Comparison of ENCODE assay signal across 12 cellular contexts in the genomic region with DNA sequence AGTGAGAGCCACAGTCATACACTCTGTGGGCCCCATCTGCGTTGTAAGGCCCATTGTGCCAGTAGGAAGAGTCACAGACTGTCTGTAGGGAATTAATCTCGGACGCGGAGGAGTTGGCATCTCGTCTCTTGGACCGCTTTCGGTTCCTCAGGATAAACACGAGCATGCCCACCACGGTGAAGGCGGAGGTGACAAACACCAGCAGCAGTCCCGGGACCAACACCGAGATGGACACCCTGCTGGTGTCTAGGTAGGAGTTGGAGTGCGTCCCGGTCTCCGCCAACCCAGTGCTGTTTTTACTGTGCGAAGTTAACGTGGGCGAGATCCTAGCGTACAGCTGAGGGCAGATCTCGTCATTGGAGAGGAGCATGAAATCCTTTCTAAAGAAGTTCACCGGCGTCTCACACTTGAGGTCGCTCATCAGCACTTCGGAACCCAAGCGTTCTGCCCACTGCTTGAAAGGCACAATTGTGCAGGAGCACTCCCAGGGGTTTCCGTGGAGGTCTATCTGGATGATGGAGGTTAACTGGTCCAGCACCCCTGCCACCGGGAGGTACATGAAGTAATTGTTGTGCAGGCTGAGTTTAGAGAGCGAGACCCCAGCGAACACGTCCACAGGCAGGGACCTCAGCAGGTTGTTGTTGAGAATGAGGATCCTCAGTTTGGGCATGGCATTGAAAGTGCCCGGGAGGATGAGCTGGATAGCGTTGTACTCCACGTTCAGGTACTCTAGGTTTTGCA. TPM values are rescaled to one million over a fixed set of nuclear protein-coding genes. Genes with fewer than 3 reads are reported as not detected.
A peak's percentile ranks its signal among the peaks of the same experiment; 100 is the strongest.
DNase-seq lines count a peak whose midpoint lies in the region; FAIRE-seq and TF ChIP-seq lines count a peak whose summit lies in the region.
"Had no signal": no experiment of that assay in that cellular context is flagged by ENCODE, and none has a peak within 500 bp of the region (broad histone marks: within the 10 kb centered on the region; RNA-seq: fewer than 3 reads in every experiment).

No MANE protein-coding gene starts in this region.

- peaks cover 8% of the 10 kb centered on the region for H3K36me3 Mint-ChIP-seq in astrocyte (ENCODE audit: low read depth, unreplicated experiment)

- H3K4me3 ChIP-seq in HEK293 (ENCODE audit: low read depth, low read length) (peak overlapping the region; percentile 14), astrocyte (ENCODE audit: insufficient read depth, low read depth, low read length) (peak overlapping the region; percentile 73), iPS-18c (ENCODE audit: insufficient read depth, low read depth, low read length) (peak overlapping the region; percentile 38), skeletal muscle satellite cell (ENCODE audit: low read length) (peak overlapping the region; percentile 59)
- H3K4me3 ChIP-seq: cardiac muscle cell had no signal

- H4K20me1 ChIP-seq in astrocyte (ENCODE audit: insufficient read depth, low read length) = no peaks in the 10 kb centered on the region

- TF ChIP-seq CTCF in HEK293 (tag by site-specific recombination; IDR thresholded peaks at IDR 0.05) = no peak
- TF ChIP-seq CTCF in astrocyte (IDR thresholded peaks at IDR 0.05; ENCODE audit: insufficient read depth, low read depth, low read length) = no peak
- TF ChIP-seq CTCF in D721Med (IDR thresholded peaks at IDR 0.05; ENCODE audit: insufficient read depth, missing control alignments) = no peak

- no peaks in the 10 kb centered on the region for H3K79me2 ChIP-seq in astrocyte (ENCODE audit: insufficient read depth, low read length)

- H3K4me1 Mint-ChIP-seq in astrocyte (ENCODE audit: low read depth, unreplicated experiment) = peaks cover 2% of the 10 kb centered on the region

- no peak overlapping the region for H3K4me3 Mint-ChIP-seq in astrocyte (ENCODE audit: unreplicated experiment)

- POLR2A ChIA-PET in HEK293 (lab: Yijun Ruan, JAX) = no interaction called here

- no peaks in the 10 kb centered on the region for H3K4me1 ChIP-seq in HEK293 (ENCODE audit: control insufficient read depth, insufficient read depth, low read length)
- H3K4me1 ChIP-seq in astrocyte (ENCODE audit: insufficient read depth, low read length) = peaks cover 18% of the 10 kb centered on the region
- H3K4me1 ChIP-seq in skeletal muscle satellite cell (ENCODE audit: control insufficient read depth, insufficient read depth, low read length) = no peaks in the 10 kb centered on the region

- H3K27ac Mint-ChIP-seq in astrocyte (ENCODE audit: unreplicated experiment) = no peak overlapping the region

- H3K4me2 ChIP-seq in astrocyte (ENCODE audit: low read length) (peak overlapping the region; percentile 93), skeletal muscle satellite cell (ENCODE audit: low read length) (peak overlapping the region; percentile 69)

- DNase-seq in astrocyte (ENCODE audit: low read depth) (peak; percentile 14), D721Med (ENCODE audit: insufficient read length, low spot score) (no peak), 8988T (no peak), SIG-M5 (lab: John Stamatoyannopoulos, UW) (no peak), NCI-H2029 treated with DMSO at 0.1 percent for 48 hours (lab: John Stamatoyannopoulos, UW) (no peak)
- DNase-seq: stimulated activated CD4-positive, alpha-beta T cell treated with anti-CD3 and anti-CD28 coated beads, Interleukin-4, amount 100 ng/mL, for 4 hours had no signal

- peak overlapping the region; percentile 78 for H2AFZ ChIP-seq in astrocyte (ENCODE audit: low read depth, low read length)

- H3K9me3 ChIP-seq in HEK293 (ENCODE audit: control insufficient read depth, insufficient read depth, low read depth, low read length) = no peaks in the 10 kb centered on the region
- H3K9me3 ChIP-seq in astrocyte (ENCODE audit: insufficient read depth, low read depth, low read length) = no peaks in the 10 kb centered on the region
- H3K9me3 ChIP-seq in iPS-18c (ENCODE audit: control insufficient read depth, insufficient read depth, low read length) = no peaks in the 10 kb centered on the region
- H3K9me3 ChIP-seq in skeletal muscle satellite cell (replicated peaks; ENCODE audit: low read length) = no peaks in the 10 kb centered on the region

- H3K9ac ChIP-seq in astrocyte (ENCODE audit: low read length) (peak overlapping the region; percentile 23), skeletal muscle satellite cell (ENCODE audit: low read depth, low read length) (no peak overlapping the region)

- H3K27me3 Mint-ChIP-seq in astrocyte (ENCODE audit: low read depth, unreplicated experiment) = peaks cover 22% of the 10 kb centered on the region

- H3K36me3 ChIP-seq in HEK293 (ENCODE audit: control insufficient read depth in 2 of 2, insufficient read depth in 1 of 2, low read length in 2 of 2) = no peaks in the 10 kb centered on the region
- H3K36me3 ChIP-seq in astrocyte (ENCODE audit: insufficient read depth, low read length) = no peaks in the 10 kb centered on the region
- no peaks in the 10 kb centered on the region for H3K36me3 ChIP-seq in skeletal muscle satellite cell (ENCODE audit: insufficient read depth, low read length)
- H3K36me3 ChIP-seq: cardiac muscle cell had no signal

- CTCF ChIA-PET in HEK293 (lab: Yijun Ruan, JAX) = no interaction called here

- peaks cover 5% of the 10 kb centered on the region for H3K9me3 Mint-ChIP-seq in astrocyte (ENCODE audit: unreplicated experiment)

- no peak overlapping the region for H3K27ac ChIP-seq in HEK293 (ENCODE audit: extremely low read depth, low read depth, low read length)
- no peak overlapping the region for H3K27ac ChIP-seq in astrocyte (ENCODE audit: low read depth, low read length)
- H3K27ac ChIP-seq: cardiac muscle cell had no signal

- H3K27me3 ChIP-seq in astrocyte (ENCODE audit: insufficient read depth, low read length) (peaks cover 25% of the 10 kb centered on the region), skeletal muscle satellite cell (ENCODE audit: control insufficient read depth, insufficient read depth, low read length) (peaks cover 15% of the 10 kb centered on the region)

- no peak for FAIRE-seq in astrocyte (lab: Jason Lieb, UNC)
- no peak for FAIRE-seq in D721Med (lab: Jason Lieb, UNC)

TF ChIP-seq in HEK293, 187 proteins besides CTCF, POLR2A, EP300 and RAD21:
- no peak for TF ChIP-seq ZBTB1 (tag by site-specific recombination; IDR thresholded peaks at IDR 0.05)
- no peak for TF ChIP-seq ZNF501 (tag by site-specific recombination; IDR thresholded peaks at IDR 0.05)
- no peak for TF ChIP-seq ZNF239 (tag by site-specific recombination; IDR thresholded peaks at IDR 0.05)
- TF ChIP-seq TCF7L2 (IDR thresholded peaks at IDR 0.05; ENCODE audit: borderline replicate concordance, low read depth, low read length) = no peak
- no peak for TF ChIP-seq ZSCAN30 (tag by site-specific recombination; IDR thresholded peaks at IDR 0.05)
- TF ChIP-seq ZBTB17 (tag by site-specific recombination; IDR thresholded peaks at IDR 0.05) = no peak
- no peak for TF ChIP-seq ZEB2 (tag by site-specific recombination; IDR thresholded peaks at IDR 0.05)
- TF ChIP-seq ZNF623 (tag by site-specific recombination; IDR thresholded peaks at IDR 0.05) = no peak
- TF ChIP-seq ZNF560 (tag by site-specific recombination; IDR thresholded peaks at IDR 0.05; ENCODE audit: borderline replicate concordance) = no peak

RNA-seq across cellular contexts. Expression of a gene that starts 2.7 kb away (rescaled TPM):
- 2.3 and 3.1 TPM in 2 replicates for total RNA-seq in astrocyte
- total RNA-seq in skeletal muscle satellite cell (2012; rRNA removed) = under 0.01 TPM in 1 of 2 replicates, not detected in the other
- total RNA-seq: cardiac muscle cell, liver, NCI-H460 had no signal

Comparison
In these comparisons a context has a peak if more than half of its experiments do, and no peak if none do; other contexts are left out.
1. H3K4me3 ChIP-seq: peak in every context shown above with its lines; median percentile 73 in astrocyte; 59 in skeletal muscle satellite cell; 38 in iPS-18c; 14 in HEK293.